In the genomic region with DNA sequence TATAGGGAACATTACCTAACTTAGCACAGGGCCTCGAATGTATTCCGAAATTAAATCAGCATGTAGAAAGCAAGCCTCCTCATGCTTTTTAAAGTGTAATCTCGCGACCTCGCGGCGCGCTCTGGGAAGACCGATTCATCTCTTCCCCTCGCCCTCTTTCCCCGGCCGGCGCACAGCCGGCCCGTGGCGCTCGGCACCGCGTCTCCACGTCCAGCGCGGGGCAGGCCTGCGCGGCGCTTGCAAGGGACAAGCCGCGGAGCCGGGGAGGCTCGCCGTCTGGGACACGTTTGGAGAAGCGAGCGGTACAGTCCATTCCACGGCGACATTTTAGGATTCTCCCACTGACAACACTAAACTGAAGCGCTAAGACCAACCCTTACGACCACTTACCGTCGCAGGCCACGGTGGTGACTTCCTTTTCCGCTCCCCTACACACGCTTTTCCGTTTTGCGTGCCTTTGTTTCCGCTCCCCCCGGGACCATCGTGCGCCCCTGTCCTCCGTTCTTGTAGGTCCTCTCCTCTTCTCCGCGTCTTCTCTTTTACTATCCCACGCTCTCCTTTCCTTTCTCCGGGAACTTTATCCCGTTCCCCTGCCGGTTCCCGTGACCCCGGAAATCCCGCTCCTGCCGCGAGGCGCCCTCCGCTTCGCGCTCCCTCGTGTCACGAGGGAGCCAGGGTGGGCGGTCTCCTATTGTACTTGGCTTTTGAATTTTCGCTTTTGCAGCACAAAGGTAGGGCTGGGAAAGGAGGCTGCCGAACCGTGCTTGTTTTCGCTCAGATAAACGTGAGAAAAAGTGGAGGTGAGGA, we compare ENCODE assay signal across 1 cellular context.
TF ChIP-seq lines count a peak whose summit lies in the region.

A gene with protein sequence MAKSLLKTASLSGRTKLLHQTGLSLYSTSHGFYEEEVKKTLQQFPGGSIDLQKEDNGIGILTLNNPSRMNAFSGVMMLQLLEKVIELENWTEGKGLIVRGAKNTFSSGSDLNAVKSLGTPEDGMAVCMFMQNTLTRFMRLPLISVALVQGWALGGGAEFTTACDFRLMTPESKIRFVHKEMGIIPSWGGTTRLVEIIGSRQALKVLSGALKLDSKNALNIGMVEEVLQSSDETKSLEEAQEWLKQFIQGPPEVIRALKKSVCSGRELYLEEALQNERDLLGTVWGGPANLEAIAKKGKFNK (minus strand): TSS at position 664 of the 807 bp plus-strand sequence. CDS start 12,581 bp downstream, outside the sequence.

TF ChIP-seq in K562, 482 proteins besides CTCF, POLR2A, EP300 and RAD21 (continued from another document and continues in another):
- TF ChIP-seq, protein P1, sequence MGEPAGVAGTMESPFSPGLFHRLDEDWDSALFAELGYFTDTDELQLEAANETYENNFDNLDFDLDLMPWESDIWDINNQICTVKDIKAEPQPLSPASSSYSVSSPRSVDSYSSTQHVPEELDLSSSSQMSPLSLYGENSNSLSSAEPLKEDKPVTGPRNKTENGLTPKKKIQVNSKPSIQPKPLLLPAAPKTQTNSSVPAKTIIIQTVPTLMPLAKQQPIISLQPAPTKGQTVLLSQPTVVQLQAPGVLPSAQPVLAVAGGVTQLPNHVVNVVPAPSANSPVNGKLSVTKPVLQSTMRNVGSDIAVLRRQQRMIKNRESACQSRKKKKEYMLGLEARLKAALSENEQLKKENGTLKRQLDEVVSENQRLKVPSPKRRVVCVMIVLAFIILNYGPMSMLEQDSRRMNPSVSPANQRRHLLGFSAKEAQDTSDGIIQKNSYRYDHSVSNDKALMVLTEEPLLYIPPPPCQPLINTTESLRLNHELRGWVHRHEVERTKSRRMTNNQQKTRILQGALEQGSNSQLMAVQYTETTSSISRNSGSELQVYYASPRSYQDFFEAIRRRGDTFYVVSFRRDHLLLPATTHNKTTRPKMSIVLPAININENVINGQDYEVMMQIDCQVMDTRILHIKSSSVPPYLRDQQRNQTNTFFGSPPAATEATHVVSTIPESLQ (CRISPR knock-in tag; IDR thresholded peaks at IDR 0.05): 0 out of 2 replicates have a peak, but pooled peaks have one; percentile 36
- TF ChIP-seq ZFX (CRISPR knock-in tag; IDR thresholded peaks at IDR 0.05) (peak; percentile 97), HEY1 (CRISPR knock-in tag; IDR thresholded peaks at IDR 0.05; ENCODE audit: borderline replicate concordance) (no peak), KDM5B (IDR thresholded peaks at IDR 0.05; ENCODE audit: insufficient replicate concordance, low read depth, low read length) (peak; percentile 62), BHLHE40 (IDR thresholded peaks at IDR 0.05; ENCODE audit: low read length) (no peak; the same call in 1 of the 2 replicates), CREM (IDR thresholded peaks at IDR 0.05; ENCODE audit: low read depth) (peak; percentile 87), FOXA1 (IDR thresholded peaks at IDR 0.05; ENCODE audit: borderline replicate concordance) (no peak), XRCC3 (IDR thresholded peaks at IDR 0.05) (no peak), ZNF444 (CRISPR knock-in tag; IDR thresholded peaks at IDR 0.05) (no peak), RBM14 (IDR thresholded peaks at IDR 0.05; ENCODE audit: borderline replicate concordance, insufficient read depth, low read depth, low read length) (no peak), ZNF668 (CRISPR knock-in tag; IDR thresholded peaks at IDR 0.05) (no peak), NCOA6 (IDR thresholded peaks at IDR 0.05) (no peak), KLF10 (CRISPR knock-in tag; IDR thresholded peaks at IDR 0.05) (0 out of 2 replicates have a peak, but pooled peaks have one; percentile 17), GTF2F1 (IDR thresholded peaks at IDR 0.05; ENCODE audit: low read depth, low read length) (peak; percentile 62; the same call in 1 of the 2 replicates), KLF13 (tag; IDR thresholded peaks at IDR 0.05; ENCODE audit: borderline replicate concordance, low read depth) (no peak), NCOA1 (IDR thresholded peaks at IDR 0.05; ENCODE audit: low read depth) (peak; percentile 92), RBM15 (IDR thresholded peaks at IDR 0.05; ENCODE audit: insufficient read depth, low read length) (no peak), KAT8 (IDR thresholded peaks at IDR 0.05; ENCODE audit: low read depth) (no peak), ZNF217 (CRISPR knock-in tag; IDR thresholded peaks at IDR 0.05) (no peak), C11orf30 (IDR thresholded peaks at IDR 0.05; ENCODE audit: low read depth) (peak; percentile 75), HNRNPLL (IDR thresholded peaks at IDR 0.05; ENCODE audit: low read depth, low read length, poor library complexity, severe bottlenecking) (peak; percentile 67), GTF2E2 (tag; IDR thresholded peaks at IDR 0.05) (peak; percentile 51), GTF2A2 (tag; IDR thresholded peaks at IDR 0.05) (no peak), HNRNPUL1 (IDR thresholded peaks at IDR 0.05; ENCODE audit: low read length) (no peak), NR2F6 (CRISPR knock-in tag; IDR thresholded peaks at IDR 0.05) (no peak), NFIC (IDR thresholded peaks at IDR 0.05) (peak; percentile 24; the same call in 1 of the 2 replicates), ZNF384 (IDR thresholded peaks at IDR 0.05; ENCODE audit: low read depth, low read length) (no peak; the same call in 1 of the 2 replicates), NFIX (CRISPR knock-in tag; IDR thresholded peaks at IDR 0.05; ENCODE audit: low read depth) (no peak), KLF6 (CRISPR knock-in tag; IDR thresholded peaks at IDR 0.05; ENCODE audit: borderline replicate concordance) (peak; percentile 28; the same call in 1 of the 2 replicates), ZNF408 (CRISPR knock-in tag; IDR thresholded peaks at IDR 0.05; ENCODE audit: low read depth) (no peak), JUNB (CRISPR knock-in tag; conservative IDR thresholded peaks at IDR 0.05) (no peak), FOXJ3 (CRISPR knock-in tag; IDR thresholded peaks at IDR 0.05) (no peak), TBL1XR1 (IDR thresholded peaks at IDR 0.05; ENCODE audit: low read length in 2 of 2) (peak; percentile 38 to 56; a peak in 3 of 4 replicates), SMARCE1 (IDR thresholded peaks at IDR 0.05) (peak; percentile 56; the same call in 1 of the 2 replicates), ZC3H8 (IDR thresholded peaks at IDR 0.05) (no peak; the same call in 1 of the 2 replicates), KLF1 (tag; IDR thresholded peaks at IDR 0.05) (no peak), NFXL1 (CRISPR knock-in tag; IDR thresholded peaks at IDR 0.05) (no peak), ZNF445 (CRISPR knock-in tag; IDR thresholded peaks at IDR 0.05; ENCODE audit: low read depth) (no peak), ZSCAN32 (CRISPR knock-in tag; IDR thresholded peaks at IDR 0.05) (no peak), ETV1 (tag; conservative IDR thresholded peaks at IDR 0.05; ENCODE audit: low read depth) (peak; percentile 95), GATA2 (CRISPR knock-in tag; IDR thresholded peaks at IDR 0.05) (no peak), ZNF133 (CRISPR knock-in tag; IDR thresholded peaks at IDR 0.05) (no peak), BDP1 (IDR thresholded peaks at IDR 0.05; ENCODE audit: insufficient read depth, insufficient read length) (no peak), ZFP36 (IDR thresholded peaks at IDR 0.05; ENCODE audit: low read depth, low read length, partially characterized antibody) (no peak), ZBTB1 (CRISPR knock-in tag; IDR thresholded peaks at IDR 0.05; ENCODE audit: borderline replicate concordance, low read depth) (no peak), XRCC5 (IDR thresholded peaks at IDR 0.05; ENCODE audit: low read depth, low read length) (0 out of 2 replicates have a peak, but pooled peaks have one; percentile 1), SMARCB1 (IDR thresholded peaks at IDR 0.05; ENCODE audit: insufficient read length, low read depth) (no peak), JUN (IDR thresholded peaks at IDR 0.05; ENCODE audit: borderline replicate concordance, low read depth, low read length) (no peak), JUN (CRISPR knock-in tag; IDR thresholded peaks at IDR 0.05; ENCODE audit: borderline replicate concordance) (no peak), ZNF41 (CRISPR knock-in tag; conservative IDR thresholded peaks at IDR 0.05) (no peak), TGIF2 (CRISPR knock-in tag; IDR thresholded peaks at IDR 0.05) (no peak), LARP7 (IDR thresholded peaks at IDR 0.05) (no peak), ZNF121 (CRISPR knock-in tag; conservative IDR thresholded peaks at IDR 0.05) (no peak)
- TF ChIP-seq, protein P2, sequence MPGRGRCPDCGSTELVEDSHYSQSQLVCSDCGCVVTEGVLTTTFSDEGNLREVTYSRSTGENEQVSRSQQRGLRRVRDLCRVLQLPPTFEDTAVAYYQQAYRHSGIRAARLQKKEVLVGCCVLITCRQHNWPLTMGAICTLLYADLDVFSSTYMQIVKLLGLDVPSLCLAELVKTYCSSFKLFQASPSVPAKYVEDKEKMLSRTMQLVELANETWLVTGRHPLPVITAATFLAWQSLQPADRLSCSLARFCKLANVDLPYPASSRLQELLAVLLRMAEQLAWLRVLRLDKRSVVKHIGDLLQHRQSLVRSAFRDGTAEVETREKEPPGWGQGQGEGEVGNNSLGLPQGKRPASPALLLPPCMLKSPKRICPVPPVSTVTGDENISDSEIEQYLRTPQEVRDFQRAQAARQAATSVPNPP (IDR thresholded peaks at IDR 0.05; ENCODE audit: borderline replicate concordance, insufficient read depth, insufficient read length): no peak
- TF ChIP-seq, protein P3, sequence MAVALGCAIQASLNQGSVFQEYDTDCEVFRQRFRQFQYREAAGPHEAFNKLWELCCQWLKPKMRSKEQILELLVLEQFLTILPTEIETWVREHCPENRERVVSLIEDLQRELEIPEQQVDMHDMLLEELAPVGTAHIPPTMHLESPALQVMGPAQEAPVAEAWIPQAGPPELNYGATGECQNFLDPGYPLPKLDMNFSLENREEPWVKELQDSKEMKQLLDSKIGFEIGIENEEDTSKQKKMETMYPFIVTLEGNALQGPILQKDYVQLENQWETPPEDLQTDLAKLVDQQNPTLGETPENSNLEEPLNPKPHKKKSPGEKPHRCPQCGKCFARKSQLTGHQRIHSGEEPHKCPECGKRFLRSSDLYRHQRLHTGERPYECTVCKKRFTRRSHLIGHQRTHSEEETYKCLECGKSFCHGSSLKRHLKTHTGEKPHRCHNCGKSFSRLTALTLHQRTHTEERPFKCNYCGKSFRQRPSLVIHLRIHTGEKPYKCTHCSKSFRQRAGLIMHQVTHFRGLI (CRISPR knock-in tag; IDR thresholded peaks at IDR 0.05): no peak
- TF ChIP-seq, protein P4, sequence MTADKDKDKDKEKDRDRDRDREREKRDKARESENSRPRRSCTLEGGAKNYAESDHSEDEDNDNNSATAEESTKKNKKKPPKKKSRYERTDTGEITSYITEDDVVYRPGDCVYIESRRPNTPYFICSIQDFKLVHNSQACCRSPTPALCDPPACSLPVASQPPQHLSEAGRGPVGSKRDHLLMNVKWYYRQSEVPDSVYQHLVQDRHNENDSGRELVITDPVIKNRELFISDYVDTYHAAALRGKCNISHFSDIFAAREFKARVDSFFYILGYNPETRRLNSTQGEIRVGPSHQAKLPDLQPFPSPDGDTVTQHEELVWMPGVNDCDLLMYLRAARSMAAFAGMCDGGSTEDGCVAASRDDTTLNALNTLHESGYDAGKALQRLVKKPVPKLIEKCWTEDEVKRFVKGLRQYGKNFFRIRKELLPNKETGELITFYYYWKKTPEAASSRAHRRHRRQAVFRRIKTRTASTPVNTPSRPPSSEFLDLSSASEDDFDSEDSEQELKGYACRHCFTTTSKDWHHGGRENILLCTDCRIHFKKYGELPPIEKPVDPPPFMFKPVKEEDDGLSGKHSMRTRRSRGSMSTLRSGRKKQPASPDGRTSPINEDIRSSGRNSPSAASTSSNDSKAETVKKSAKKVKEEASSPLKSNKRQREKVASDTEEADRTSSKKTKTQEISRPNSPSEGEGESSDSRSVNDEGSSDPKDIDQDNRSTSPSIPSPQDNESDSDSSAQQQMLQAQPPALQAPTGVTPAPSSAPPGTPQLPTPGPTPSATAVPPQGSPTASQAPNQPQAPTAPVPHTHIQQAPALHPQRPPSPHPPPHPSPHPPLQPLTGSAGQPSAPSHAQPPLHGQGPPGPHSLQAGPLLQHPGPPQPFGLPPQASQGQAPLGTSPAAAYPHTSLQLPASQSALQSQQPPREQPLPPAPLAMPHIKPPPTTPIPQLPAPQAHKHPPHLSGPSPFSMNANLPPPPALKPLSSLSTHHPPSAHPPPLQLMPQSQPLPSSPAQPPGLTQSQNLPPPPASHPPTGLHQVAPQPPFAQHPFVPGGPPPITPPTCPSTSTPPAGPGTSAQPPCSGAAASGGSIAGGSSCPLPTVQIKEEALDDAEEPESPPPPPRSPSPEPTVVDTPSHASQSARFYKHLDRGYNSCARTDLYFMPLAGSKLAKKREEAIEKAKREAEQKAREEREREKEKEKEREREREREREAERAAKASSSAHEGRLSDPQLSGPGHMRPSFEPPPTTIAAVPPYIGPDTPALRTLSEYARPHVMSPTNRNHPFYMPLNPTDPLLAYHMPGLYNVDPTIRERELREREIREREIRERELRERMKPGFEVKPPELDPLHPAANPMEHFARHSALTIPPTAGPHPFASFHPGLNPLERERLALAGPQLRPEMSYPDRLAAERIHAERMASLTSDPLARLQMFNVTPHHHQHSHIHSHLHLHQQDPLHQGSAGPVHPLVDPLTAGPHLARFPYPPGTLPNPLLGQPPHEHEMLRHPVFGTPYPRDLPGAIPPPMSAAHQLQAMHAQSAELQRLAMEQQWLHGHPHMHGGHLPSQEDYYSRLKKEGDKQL (CRISPR knock-in tag; IDR thresholded peaks at IDR 0.05; ENCODE audit: borderline replicate concordance): no peak
- TF ChIP-seq, protein P5, sequence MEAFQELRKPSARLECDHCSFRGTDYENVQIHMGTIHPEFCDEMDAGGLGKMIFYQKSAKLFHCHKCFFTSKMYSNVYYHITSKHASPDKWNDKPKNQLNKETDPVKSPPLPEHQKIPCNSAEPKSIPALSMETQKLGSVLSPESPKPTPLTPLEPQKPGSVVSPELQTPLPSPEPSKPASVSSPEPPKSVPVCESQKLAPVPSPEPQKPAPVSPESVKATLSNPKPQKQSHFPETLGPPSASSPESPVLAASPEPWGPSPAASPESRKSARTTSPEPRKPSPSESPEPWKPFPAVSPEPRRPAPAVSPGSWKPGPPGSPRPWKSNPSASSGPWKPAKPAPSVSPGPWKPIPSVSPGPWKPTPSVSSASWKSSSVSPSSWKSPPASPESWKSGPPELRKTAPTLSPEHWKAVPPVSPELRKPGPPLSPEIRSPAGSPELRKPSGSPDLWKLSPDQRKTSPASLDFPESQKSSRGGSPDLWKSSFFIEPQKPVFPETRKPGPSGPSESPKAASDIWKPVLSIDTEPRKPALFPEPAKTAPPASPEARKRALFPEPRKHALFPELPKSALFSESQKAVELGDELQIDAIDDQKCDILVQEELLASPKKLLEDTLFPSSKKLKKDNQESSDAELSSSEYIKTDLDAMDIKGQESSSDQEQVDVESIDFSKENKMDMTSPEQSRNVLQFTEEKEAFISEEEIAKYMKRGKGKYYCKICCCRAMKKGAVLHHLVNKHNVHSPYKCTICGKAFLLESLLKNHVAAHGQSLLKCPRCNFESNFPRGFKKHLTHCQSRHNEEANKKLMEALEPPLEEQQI (IDR thresholded peaks at IDR 0.05): 0 out of 2 replicates have a peak, but pooled peaks have one; percentile 31
- TF ChIP-seq, protein P6, sequence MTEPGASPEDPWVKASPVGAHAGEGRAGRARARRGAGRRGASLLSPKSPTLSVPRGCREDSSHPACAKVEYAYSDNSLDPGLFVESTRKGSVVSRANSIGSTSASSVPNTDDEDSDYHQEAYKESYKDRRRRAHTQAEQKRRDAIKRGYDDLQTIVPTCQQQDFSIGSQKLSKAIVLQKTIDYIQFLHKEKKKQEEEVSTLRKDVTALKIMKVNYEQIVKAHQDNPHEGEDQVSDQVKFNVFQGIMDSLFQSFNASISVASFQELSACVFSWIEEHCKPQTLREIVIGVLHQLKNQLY (CRISPR knock-in tag; conservative IDR thresholded peaks at IDR 0.05): no peak
- TF ChIP-seq, protein P7, sequence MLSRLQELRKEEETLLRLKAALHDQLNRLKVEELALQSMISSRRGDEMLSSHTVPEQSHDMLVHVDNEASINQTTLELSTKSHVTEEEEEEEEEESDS (CRISPR knock-in tag; IDR thresholded peaks at IDR 0.05): no peak
